ENCODE assay signal across 15 cellular contexts in the genomic region with DNA sequence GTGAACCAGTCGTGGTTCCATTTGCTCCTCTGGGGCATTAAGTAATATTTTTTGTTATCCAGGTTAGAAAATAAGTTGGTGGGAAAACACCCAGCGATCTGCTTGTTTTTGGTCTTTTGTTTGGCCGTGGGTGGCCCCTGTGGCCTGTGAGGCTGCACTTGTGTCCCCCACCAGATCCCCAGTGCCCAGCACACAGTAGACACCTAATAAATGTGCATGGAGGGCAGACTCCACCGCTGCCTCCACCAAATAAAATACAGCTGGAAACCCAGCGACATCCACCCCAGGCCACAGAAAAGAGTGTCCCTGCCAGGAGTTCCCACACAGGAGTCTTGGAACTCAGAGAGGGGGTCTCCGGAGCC. TPM values are rescaled to one million over a fixed set of nuclear protein-coding genes. Genes with fewer than 3 reads are reported as not detected.
DNase-seq lines count a peak whose midpoint lies in the region; ATAC-seq, FAIRE-seq and TF ChIP-seq lines count a peak whose summit lies in the region.
"Had no signal": no experiment of that assay in that cellular context is flagged by ENCODE, and none has a peak within 500 bp of the region (broad histone marks: within the 10 kb centered on the region; RNA-seq: fewer than 3 reads in every experiment).

No MANE protein-coding gene starts in this region.

- ATAC-seq in Right ventricle myocardium inferior (no peak), GM19351 (IDR thresholded peaks at IDR 0.05; ENCODE audit: unreplicated experiment) (no peak)

- WGBS in esophagus, 2 donors: 43 to 52% methylated on average over 6 of the region's 6 CpGs

- H3K4me3 ChIP-seq in left ventricle myocardium inferior: no peak overlapping the region
- no peak overlapping the region for H3K4me3 ChIP-seq in esophagus (ENCODE audit: low read depth in 1 of 2, low read length in 2 of 2)
- H3K4me3 ChIP-seq in osteoblast (ENCODE audit: insufficient read depth, low read length): no peak overlapping the region
- H3K4me3 ChIP-seq in MG63: no peak overlapping the region
- H3K4me3 ChIP-seq: sigmoid colon, tibial nerve had no signal

- no peak overlapping the region for H3K4me2 ChIP-seq in osteoblast (ENCODE audit: insufficient read depth, low read length)

- TF ChIP-seq POLR2A in H54 (IDR thresholded peaks at IDR 0.05; ENCODE audit: low read depth, low read length): no peak

- FAIRE-seq in H54 (lab: Jason Lieb, UNC): no peak
- FAIRE-seq: endometrium, frontal cortex had no signal

- H3K27ac ChIP-seq in left ventricle myocardium inferior (replicated peaks): peak overlapping the region; percentile 60
- H3K27ac ChIP-seq in esophagus (ENCODE audit: low read depth in 2 of 2, low read length in 1 of 2): peak overlapping the region; percentile 55 to 75
- H3K27ac ChIP-seq in osteoblast (ENCODE audit: low read depth, low read length): no peak overlapping the region

- H2AFZ ChIP-seq in osteoblast (ENCODE audit: low read length): no peak overlapping the region

- no peaks in the 10 kb centered on the region for H3K27me3 ChIP-seq in left ventricle myocardium inferior (ENCODE audit: low read depth)
- no peaks in the 10 kb centered on the region for H3K27me3 ChIP-seq in esophagus (ENCODE audit: control insufficient read depth in 1 of 2, insufficient read depth in 2 of 2, low read length in 2 of 2)
- H3K27me3 ChIP-seq in osteoblast (ENCODE audit: insufficient read depth, low read length): no peaks in the 10 kb centered on the region
- H3K27me3 ChIP-seq in MG63: no peaks in the 10 kb centered on the region
- H3K27me3 ChIP-seq: sigmoid colon, tibial nerve had no signal

- DNase-seq in left ventricle myocardium inferior (no peak), Right ventricle myocardium inferior (ENCODE audit: missing footprints) (no peak), osteoblast (ENCODE audit: insufficient read length, low spot score, missing footprints) (peak; percentile 52), MG63 (no peak), NCI-H2227 treated with DMSO at 0.1 percent for 48 hours (lab: John Stamatoyannopoulos, UW) (no peak), H54 (ENCODE audit: insufficient read length, low spot score) (no peak)
- DNase-seq: amniotic stem cell; CD4-positive, alpha-beta T cell; sigmoid colon; stimulated activated CD4-positive, alpha-beta T cell treated with anti-CD3 and anti-CD28 coated beads, Interleukin-2, amount 100 ng/mL, for 48 hours had no signal

- intact Hi-C loops in left ventricle myocardium inferior (cut with micrococcal nuclease) (no loop called here), Right ventricle myocardium inferior (cut with DNase I) (no loop called here)

- no peaks in the 10 kb centered on the region for H3K79me2 ChIP-seq in osteoblast (ENCODE audit: insufficient read depth, low read length)

- H4K20me1 ChIP-seq in osteoblast (ENCODE audit: insufficient read depth, low read length): no peaks in the 10 kb centered on the region

- H3K9me3 ChIP-seq in left ventricle myocardium inferior (replicated peaks): no peaks in the 10 kb centered on the region
- no peaks in the 10 kb centered on the region for H3K9me3 ChIP-seq in esophagus (ENCODE audit: control insufficient read depth in 2 of 2, insufficient read depth in 1 of 2, low read depth in 1 of 2, low read length in 1 of 2)
- no peaks in the 10 kb centered on the region for H3K9me3 ChIP-seq in osteoblast (ENCODE audit: low read depth, low read length)
- no peaks in the 10 kb centered on the region for H3K9me3 ChIP-seq in MG63
- H3K9me3 ChIP-seq: sigmoid colon, tibial nerve had no signal

- H3K4me1 ChIP-seq in left ventricle myocardium inferior (peaks cover 37% of the 10 kb centered on the region), esophagus (ENCODE audit: control insufficient read depth in 2 of 2, insufficient read depth in 2 of 2, low read length in 1 of 2) (peaks cover 0 to 14% of the 10 kb centered on the region in 2 donors), osteoblast (ENCODE audit: insufficient read depth, low read length) (no peaks in the 10 kb centered on the region)
- H3K4me1 ChIP-seq: sigmoid colon had no signal

- no peaks in the 10 kb centered on the region for H3K36me3 ChIP-seq in left ventricle myocardium inferior
- no peaks in the 10 kb centered on the region for H3K36me3 ChIP-seq in esophagus (ENCODE audit: control insufficient read depth in 2 of 2, insufficient read depth in 2 of 2, low read length in 1 of 2)
- H3K36me3 ChIP-seq in osteoblast (ENCODE audit: insufficient read depth, low read length): no peaks in the 10 kb centered on the region
- H3K36me3 ChIP-seq in MG63: no peaks in the 10 kb centered on the region
- H3K36me3 ChIP-seq: sigmoid colon, tibial nerve had no signal

- TF ChIP-seq CTCF in left ventricle myocardium inferior (IDR thresholded peaks at IDR 0.05; ENCODE audit: borderline replicate concordance): no peak
- TF ChIP-seq CTCF in osteoblast (IDR thresholded peaks at IDR 0.05; ENCODE audit: extremely low read depth, low read depth, low read length): no peak

RNA-seq across cellular contexts. Expression of a gene that starts 8.3 kb away (rescaled TPM):
- total RNA-seq in left ventricle myocardium inferior (104 TPM), Right ventricle myocardium inferior (101 TPM), osteoblast (3.3 and 4.4 TPM in 2 replicates)
- 10 to 100 TPM; 16.4 to 28.4 TPM for polyA plus RNA-seq in esophagus
- total RNA-seq in MG63 (2014; rRNA removed; shearing (Covaris generic); ENCODE audit: low replicate concordance): 2.4 and 5.6 TPM in 2 replicates

Comparison
In these comparisons a context has a peak if more than half of its experiments do, and no peak if none do; other contexts are left out.
1. RNA of a gene that starts 8.3 kb away (total RNA-seq): 104 TPM in left ventricle myocardium inferior (single experiment) and 101 TPM in Right ventricle myocardium inferior (single experiment); 2.4 to 5.6 TPM in MG63 and 3.3 to 4.4 TPM in osteoblast; every median in the first group is over 10 times any median in the second.